ENCODE assay signal across 17 cellular contexts in the genomic region with DNA sequence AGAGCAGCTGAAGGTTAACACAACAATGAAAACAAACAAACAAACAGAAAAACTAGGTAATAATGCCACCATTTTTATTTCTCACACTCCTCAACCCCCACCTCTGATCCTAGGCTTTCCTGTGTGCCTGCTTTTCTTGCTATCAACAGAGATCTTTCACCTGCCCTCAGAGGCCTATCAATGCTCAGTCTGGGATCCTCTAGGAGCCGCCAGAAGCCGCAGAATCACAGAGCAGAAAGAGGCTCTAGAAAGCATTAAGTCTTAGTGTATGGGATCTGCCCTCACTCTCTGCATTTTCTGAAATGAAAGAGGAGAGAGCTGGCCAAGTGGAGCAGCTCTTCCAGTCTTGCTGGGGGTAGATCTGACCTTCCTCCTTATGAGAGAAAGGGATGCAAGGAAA.
DNase-seq lines count a peak whose midpoint lies in the region; ATAC-seq and TF ChIP-seq lines count a peak whose summit lies in the region.
"Had no signal": no experiment of that assay in that cellular context is flagged by ENCODE, and none has a peak within 500 bp of the region (broad histone marks: within the 10 kb centered on the region; RNA-seq: fewer than 3 reads in every experiment).

No MANE protein-coding gene starts in this region.

- H3K79me2 ChIP-seq in neural progenitor cell (ENCODE audit: low read depth) = no peaks in the 10 kb centered on the region

- H3K9me3 Mint-ChIP-seq in neural progenitor cell = no peaks in the 10 kb centered on the region

- H3K9me3 ChIP-seq in HAP-1 (no peaks in the 10 kb centered on the region), neural progenitor cell (ENCODE audit: low read depth) (no peaks in the 10 kb centered on the region)
- H3K9me3 ChIP-seq: esophagus squamous epithelium had no signal

- H3K36me3 Mint-ChIP-seq in neural progenitor cell = no peaks in the 10 kb centered on the region
- H3K36me3 Mint-ChIP-seq: naive B cell had no signal

- no peak overlapping the region for H3K27ac ChIP-seq in neural progenitor cell
- H3K27ac ChIP-seq: esophagus squamous epithelium had no signal

- H3K4me1 ChIP-seq in HAP-1 (peaks cover 33% of the 10 kb centered on the region), neural progenitor cell (peaks cover 15% of the 10 kb centered on the region)
- H3K4me1 ChIP-seq: esophagus squamous epithelium had no signal

- H3K4me1 Mint-ChIP-seq in neural progenitor cell = peaks cover 11% of the 10 kb centered on the region

- H3K27me3 Mint-ChIP-seq in neural progenitor cell (ENCODE audit: insufficient read depth, low read depth) = no peaks in the 10 kb centered on the region

- H3K4me3 ChIP-seq in HAP-1 = no peak overlapping the region
- no peak overlapping the region for H3K4me3 ChIP-seq in neural progenitor cell
- H3K4me3 ChIP-seq: esophagus squamous epithelium had no signal

- no peak overlapping the region for H3K4me3 Mint-ChIP-seq in neural progenitor cell

- ATAC-seq in HG03139 (IDR thresholded peaks at IDR 0.05; ENCODE audit: unreplicated experiment) = no peak
- ATAC-seq in GM21526 (IDR thresholded peaks at IDR 0.05; ENCODE audit: low FRiP score, unreplicated experiment) = no peak

- DNase-seq in HAP-1 (ENCODE audit: low spot score in 2 of 2) (peak; percentile 35 to 56), NCI-H2227 (lab: John Stamatoyannopoulos, UW; ENCODE audit: unreplicated experiment) (peak; percentile 57), ecto neural progenitor cell (ENCODE audit: low spot score) (peak; percentile 48), neural progenitor cell (ENCODE audit: low spot score) (peak; percentile 67), cerebellar cortex (ENCODE audit: low spot score) (no peak)
- DNase-seq: activated naive CD4-positive, alpha-beta T cell; activated T-cell treated with anti-CD3 and anti-CD28 coated beads for 4 hours; effector CD4-positive, alpha-beta T cell; esophagus squamous epithelium; mammary epithelial cell; naive B cell; NCI-H2029 treated with DMSO at 0.1 percent for 48 hours; NCI-H526 treated with DMSO at 0.1 percent for 48 hours; stimulated activated CD8-positive, alpha-beta memory T cell treated with anti-CD3 and anti-CD28 coated beads, Interleukin-4, amount 100 ng/mL, for 48 hours had no signal

- no peak overlapping the region for H3K4me2 ChIP-seq in neural progenitor cell

- H3F3A ChIP-seq in neural progenitor cell (ENCODE audit: low read depth) = no peaks in the 10 kb centered on the region

- no peak overlapping the region for H3K27ac Mint-ChIP-seq in neural progenitor cell
- H3K27ac Mint-ChIP-seq: progenitor cell of endocrine pancreas had no signal

- no peak overlapping the region for H3K9ac ChIP-seq in neural progenitor cell

- H3K36me3 ChIP-seq in HAP-1 (replicated peaks) (no peaks in the 10 kb centered on the region), neural progenitor cell (no peaks in the 10 kb centered on the region)
- H3K36me3 ChIP-seq: esophagus squamous epithelium had no signal

- H3K27me3 ChIP-seq in HAP-1 (ENCODE audit: low read depth) (no peaks in the 10 kb centered on the region), neural progenitor cell (no peaks in the 10 kb centered on the region)

- peak; percentile 58 for TF ChIP-seq CTCF in neural progenitor cell (IDR thresholded peaks at IDR 0.05)

- no peaks in the 10 kb centered on the region for H4K20me1 ChIP-seq in neural progenitor cell (ENCODE audit: low read depth)

- peak overlapping the region; percentile 31 for H2AFZ ChIP-seq in neural progenitor cell (replicated peaks)

- in situ Hi-C loops in HAP-1 (cut with MboI; ENCODE audit: low sequenced_read_pairs) = loop anchor here (5.0 to 25.0 kb wide), 3 partner anchors 242 to 521 kb away; no protein-coding TSS in a partner anchor
